Comparison of ENCODE assay signal across 11 cellular contexts in the genomic region with DNA sequence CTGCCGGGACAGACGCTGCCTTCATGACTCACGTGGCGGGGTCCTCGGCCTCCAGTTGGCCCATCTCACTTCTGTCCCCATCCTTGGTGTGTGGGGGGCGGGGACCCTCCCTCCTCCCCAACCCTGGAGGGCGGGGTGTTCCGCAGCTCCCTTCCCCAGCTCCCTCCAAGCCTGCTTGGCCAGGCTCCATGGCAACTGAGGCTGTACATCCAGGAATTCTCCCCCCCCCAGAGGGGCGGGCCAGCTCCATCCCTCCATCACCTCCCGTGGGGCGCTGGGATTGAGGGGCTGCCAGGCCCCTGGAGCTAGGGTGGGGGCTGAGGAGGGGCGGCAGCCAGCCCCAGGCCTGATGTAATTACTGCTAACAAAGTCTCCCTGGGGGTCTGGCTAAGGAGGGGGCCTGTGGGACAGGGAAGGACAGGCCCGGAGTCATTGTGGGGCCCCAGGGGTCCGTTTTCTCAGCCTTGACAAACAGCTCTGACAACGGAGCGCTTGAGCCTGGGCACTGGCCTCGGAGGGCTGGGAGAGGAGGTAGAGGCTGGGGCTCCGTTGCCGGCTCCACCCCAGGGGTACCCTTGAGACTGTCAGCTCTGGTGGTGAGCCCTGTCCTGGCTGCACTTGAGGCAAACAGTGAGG. TPM values are rescaled to one million over a fixed set of nuclear protein-coding genes. Genes with fewer than 3 reads are reported as not detected.
A peak's percentile ranks its signal among the peaks of the same experiment; 100 is the strongest.
DNase-seq lines count a peak whose midpoint lies in the region; ATAC-seq, FAIRE-seq and TF ChIP-seq lines count a peak whose summit lies in the region.
"Had no signal": no experiment of that assay in that cellular context is flagged by ENCODE, and none has a peak within 500 bp of the region (broad histone marks: within the 10 kb centered on the region; RNA-seq: fewer than 3 reads in every experiment).

No MANE protein-coding gene starts in this region.

- TF ChIP-seq POLR2A in HepG2 (IDR thresholded peaks at IDR 0.05; ENCODE audit: insufficient read depth in 1 of 2, low read depth in 2 of 2, low read length in 2 of 2) (no peak), GM12891 (IDR thresholded peaks at IDR 0.05; ENCODE audit: low read depth, low read length) (no peak)

- BruUV-seq in HepG2 (replicated peaks; lab: Mats Ljungman, UMichigan): no TSS peak

- no peak for TF ChIP-seq EP300 in HepG2 (IDR thresholded peaks at IDR 0.05; ENCODE audit: low read depth in 2 of 2, low read length in 2 of 2)
- TF ChIP-seq EP300 in HepG2 (CRISPR knock-in tag; IDR thresholded peaks at IDR 0.05; ENCODE audit: borderline replicate concordance): no peak

- DNase-seq in SK-N-MC (ENCODE audit: low read depth, low spot score) (no peak), HepG2 (ENCODE audit: low spot score) (no peak), GM12891 (ENCODE audit: insufficient read length, low spot score) (no peak), Ammon's horn (ENCODE audit: low spot score) (no peak)
- DNase-seq in activated CD4-positive, alpha-beta T cell treated with anti-CD3 and anti-CD28 coated beads, Interleukin-2, amount 50 U/mL, for 1 hour: no peak
- DNase-seq: activated gamma-delta T cell treated with Interleukin-2 at 50 U/mL for 16 hours, NCI-H748 treated with DMSO at 0.1 percent for 48 hours had no signal

- H3K79me2 ChIP-seq in HepG2 (ENCODE audit: insufficient read depth, low read length): no peaks in the 10 kb centered on the region

- no peak overlapping the region for H2AFZ ChIP-seq in HepG2 (ENCODE audit: low read length)

- 75% methylated on average over 4 of the region's 19 CpGs for WGBS in HepG2 (ENCODE audit: low lambda C conversion rate)

- H3K4me3 ChIP-seq in BLaER1 (no peak overlapping the region), SK-N-MC (no peak overlapping the region), HepG2 (replicated peaks in 1 of 3; ENCODE audit: insufficient read depth in 1 of 3, low read depth in 2 of 3, low read length in 3 of 3) (no peak overlapping the region)

- CTCF ChIA-PET in HepG2 (lab: Yijun Ruan, JAX; ENCODE audit: low intra/inter-chr PET ratio, low total read pairs): no interaction called here

- ATAC-seq in HepG2: peak; percentile 6; the same call in 2 of the 3 replicates

- H3K27me3 ChIP-seq in BLaER1: no peaks in the 10 kb centered on the region
- no peaks in the 10 kb centered on the region for H3K27me3 ChIP-seq in HepG2 (ENCODE audit: control insufficient read depth in 1 of 2, insufficient read depth in 2 of 2, low read length in 2 of 2)

- TF ChIP-seq CTCF in HepG2 (CRISPR knock-in tag; IDR thresholded peaks at IDR 0.05): no peak

- H3K4me2 ChIP-seq in BLaER1: peak overlapping the region; percentile 86; the same call in 1 of the 2 replicates
- no peak overlapping the region for H3K4me2 ChIP-seq in HepG2 (ENCODE audit: low read depth, low read length)

- intact Hi-C loops in HepG2 (cut with micrococcal nuclease; ENCODE audit: unreplicated experiment): no loop called here

- TF ChIP-seq RAD21 in HepG2 (CRISPR knock-in tag; IDR thresholded peaks at IDR 0.05): no peak

- peaks cover 98% of the 10 kb centered on the region for H3K4me1 ChIP-seq in BLaER1
- H3K4me1 ChIP-seq in HepG2 (ENCODE audit: insufficient read depth, low read length): peaks cover 13% of the 10 kb centered on the region

- H3K36me3 ChIP-seq in BLaER1 (peaks cover 76% of the 10 kb centered on the region), SK-N-MC (ENCODE audit: insufficient read depth, low read length) (peaks cover 23% of the 10 kb centered on the region), HepG2 (replicated peaks in 1 of 2; ENCODE audit: control insufficient read depth in 1 of 2, insufficient read depth in 2 of 2, low read length in 2 of 2) (peaks cover 6 to 11% of the 10 kb centered on the region in 2 experiments; a peak in 4 of 5 replicates)

- H3K9ac ChIP-seq in BLaER1: no peak overlapping the region
- no peak overlapping the region for H3K9ac ChIP-seq in SK-N-MC (ENCODE audit: insufficient read length)
- no peak overlapping the region for H3K9ac ChIP-seq in HepG2 (ENCODE audit: insufficient read depth, low read depth, low read length)

- POLR2A ChIA-PET in HepG2 (lab: Yijun Ruan, JAX): interaction anchor here (2.0 kb wide), 1 partner anchor 8 kb away, joined by 7 read pairs; no protein-coding TSS in a partner anchor

- no peaks in the 10 kb centered on the region for H3K9me3 ChIP-seq in BLaER1
- H3K9me3 ChIP-seq in SK-N-MC (ENCODE audit: low read depth, low read length): no peaks in the 10 kb centered on the region
- no peaks in the 10 kb centered on the region for H3K9me3 ChIP-seq in HepG2 (ENCODE audit: low read length)

- H3K27ac ChIP-seq in BLaER1 (peak overlapping the region; percentile 73), SK-N-MC (0 out of 2 replicates have a peak overlapping the region, but pooled peaks have one; percentile 31), HepG2 (ENCODE audit: extremely low read length, insufficient read depth, low read length) (no peak overlapping the region)
- H3K27ac ChIP-seq: C4-2B had no signal

- H4K20me1 ChIP-seq in BLaER1 (peaks cover 100% of the 10 kb centered on the region), HepG2 (ENCODE audit: insufficient read depth, low read length) (peaks cover 27% of the 10 kb centered on the region)

- in situ Hi-C loops in HepG2 (cut with HindIII; ENCODE audit: extremely low pct_ligation_motif_present, low pct_unique_long_range_greater_than_20kb): no loop called here

- FAIRE-seq in HepG2 (lab: Jason Lieb, UNC) (no peak), GM12891 (lab: Jason Lieb, UNC) (no peak)
- FAIRE-seq: TTC549 had no signal

RNA-seq across cellular contexts. Expression of a gene that starts 8.0 kb away (rescaled TPM):
- total RNA-seq in HepG2 (2016; rRNA removed; fragmentation: Illumina TruSeq; extraction: Trizol): 0.18 and 0.28 TPM in 2 replicates
- 0.91 and 1.1 TPM in 2 replicates for total RNA-seq in HepG2 (2016; cell fraction: cytosol; rRNA removed; fragmentation: Illumina TruSeq; extraction: Trizol; ENCODE audit: low read depth)
- 0.28 and 0.41 TPM in 2 replicates for total RNA-seq in HepG2 (2016; cell fraction: insoluble cytoplasmic fraction; rRNA removed; fragmentation: Illumina TruSeq; extraction: Trizol)
- 0.99 and 1.2 TPM in 2 replicates for total RNA-seq in HepG2 (2016; cell fraction: membrane; rRNA removed; fragmentation: Illumina TruSeq; extraction: Trizol)
- total RNA-seq in HepG2 (2016; cell fraction: nucleus; rRNA removed; fragmentation: Illumina TruSeq; extraction: Trizol): 0.16 TPM in 1 of 2 replicates, not detected in the other
- polyA plus RNA-seq in HepG2 (2011; rRNA removed): 3.9 and 7.2 TPM in 2 replicates
- polyA plus RNA-seq in HepG2 (2011; cell fraction: cytosol; rRNA removed): 4.8 and 7.5 TPM in 2 replicates
- 17.3 and 19.2 TPM in 2 replicates for polyA plus RNA-seq in HepG2 (2011; cell fraction: nucleus; rRNA removed)
- polyA plus RNA-seq in HepG2 (2012): 3.2 TPM in 2 replicates
- polyA plus RNA-seq in HepG2 (2016; cell fraction: cytosol; fragmentation: Illumina TruSeq; extraction: Trizol; ENCODE audit: low read depth): 1.3 TPM in 2 replicates
- 0.28 and 0.45 TPM in 2 replicates for polyA plus RNA-seq in HepG2 (2016; cell fraction: insoluble cytoplasmic fraction; fragmentation: Illumina TruSeq; extraction: Trizol; ENCODE audit: low read depth)
- 1.1 TPM in 2 replicates for polyA plus RNA-seq in HepG2 (2016; cell fraction: membrane; fragmentation: Illumina TruSeq; extraction: Trizol; ENCODE audit: low read depth)
- 0.56 and 0.57 TPM in 2 replicates for polyA plus RNA-seq in HepG2 (2016; cell fraction: nucleus; fragmentation: Illumina TruSeq; extraction: Trizol; ENCODE audit: insufficient read depth, low read depth)
- 0.07 and 7.1 TPM in 2 replicates for polyA minus RNA-seq in HepG2 (2011; rRNA and poly(A)+ RNA removed; ENCODE audit: low replicate concordance)
- polyA minus RNA-seq in HepG2 (2011; cell fraction: cytosol; rRNA and poly(A)+ RNA removed): 2.7 and 3.6 TPM in 2 replicates
- polyA minus RNA-seq in HepG2 (2011; cell fraction: nucleus; rRNA and poly(A)+ RNA removed): 1.2 TPM in 2 replicates
- polyA plus RNA-seq in GM12891 (2012; ENCODE audit: low read depth, missing spikeins): 0.45 TPM

RNA-seq across cellular contexts. Expression of a gene that starts 22.4 kb away (rescaled TPM):
- total RNA-seq in HepG2 (2016; rRNA removed; fragmentation: Illumina TruSeq; extraction: Trizol): 0.14 and 0.53 TPM in 2 replicates
- total RNA-seq in HepG2 (2016; cell fraction: cytosol; rRNA removed; fragmentation: Illumina TruSeq; extraction: Trizol; ENCODE audit: low read depth): not detected in 2 replicates
- total RNA-seq in HepG2 (2016; cell fraction: insoluble cytoplasmic fraction; rRNA removed; fragmentation: Illumina TruSeq; extraction: Trizol): 0.13 and 0.19 TPM in 2 replicates
- 0.34 TPM in 2 replicates for total RNA-seq in HepG2 (2016; cell fraction: membrane; rRNA removed; fragmentation: Illumina TruSeq; extraction: Trizol)
- 0.22 TPM in 1 of 2 replicates, not detected in the other for total RNA-seq in HepG2 (2016; cell fraction: nucleus; rRNA removed; fragmentation: Illumina TruSeq; extraction: Trizol)
- polyA plus RNA-seq in HepG2 (2011; rRNA removed): 0.61 and 0.84 TPM in 2 replicates
- polyA plus RNA-seq in HepG2 (2011; cell fraction: cytosol; rRNA removed): 0.82 and 1.0 TPM in 2 replicates
- polyA plus RNA-seq in HepG2 (2011; cell fraction: nucleus; rRNA removed): 0.85 and 1.8 TPM in 2 replicates
- polyA plus RNA-seq in HepG2 (2012): 1.5 and 1.8 TPM in 2 replicates
- polyA plus RNA-seq in HepG2 (2016; cell fraction: cytosol; fragmentation: Illumina TruSeq; extraction: Trizol; ENCODE audit: low read depth): 0.18 and 0.24 TPM in 2 replicates
- polyA plus RNA-seq in HepG2 (2016; cell fraction: insoluble cytoplasmic fraction; fragmentation: Illumina TruSeq; extraction: Trizol; ENCODE audit: low read depth): 0.27 and 0.43 TPM in 2 replicates
- 0.15 and 0.43 TPM in 2 replicates for polyA plus RNA-seq in HepG2 (2016; cell fraction: membrane; fragmentation: Illumina TruSeq; extraction: Trizol; ENCODE audit: low read depth)
- 0.41 and 0.74 TPM in 2 replicates for polyA plus RNA-seq in HepG2 (2016; cell fraction: nucleus; fragmentation: Illumina TruSeq; extraction: Trizol; ENCODE audit: insufficient read depth, low read depth)
- polyA minus RNA-seq in HepG2 (2011; rRNA and poly(A)+ RNA removed; ENCODE audit: low replicate concordance): 0.30 and 1.0 TPM in 2 replicates
- polyA minus RNA-seq in HepG2 (2011; cell fraction: cytosol; rRNA and poly(A)+ RNA removed): not detected in 2 replicates
- polyA minus RNA-seq in HepG2 (2011; cell fraction: nucleus; rRNA and poly(A)+ RNA removed): not detected in 2 replicates
- 0.77 TPM for polyA plus RNA-seq in GM12891 (2012; ENCODE audit: low read depth, missing spikeins)

RNA-seq across cellular contexts. Expression of a gene that starts 28.0 kb away (rescaled TPM):
- total RNA-seq in HepG2 (2016; rRNA removed; fragmentation: Illumina TruSeq; extraction: Trizol): not detected in 2 replicates
- not detected in 2 replicates for total RNA-seq in HepG2 (2016; cell fraction: cytosol; rRNA removed; fragmentation: Illumina TruSeq; extraction: Trizol; ENCODE audit: low read depth)
- total RNA-seq in HepG2 (2016; cell fraction: insoluble cytoplasmic fraction; rRNA removed; fragmentation: Illumina TruSeq; extraction: Trizol): not detected in 2 replicates
- not detected in 2 replicates for total RNA-seq in HepG2 (2016; cell fraction: membrane; rRNA removed; fragmentation: Illumina TruSeq; extraction: Trizol)
- total RNA-seq in HepG2 (2016; cell fraction: nucleus; rRNA removed; fragmentation: Illumina TruSeq; extraction: Trizol): not detected in 2 replicates
- polyA plus RNA-seq in HepG2 (2011; rRNA removed): not detected in 2 replicates
- polyA plus RNA-seq in HepG2 (2011; cell fraction: cytosol; rRNA removed): not detected in 2 replicates
- not detected in 2 replicates for polyA plus RNA-seq in HepG2 (2011; cell fraction: nucleus; rRNA removed)
- not detected in 2 replicates for polyA plus RNA-seq in HepG2 (2012)
- polyA plus RNA-seq in HepG2 (2016; cell fraction: cytosol; fragmentation: Illumina TruSeq; extraction: Trizol; ENCODE audit: low read depth): not detected in 2 replicates
- polyA plus RNA-seq in HepG2 (2016; cell fraction: insoluble cytoplasmic fraction; fragmentation: Illumina TruSeq; extraction: Trizol; ENCODE audit: low read depth): not detected in 2 replicates
- polyA plus RNA-seq in HepG2 (2016; cell fraction: membrane; fragmentation: Illumina TruSeq; extraction: Trizol; ENCODE audit: low read depth): not detected in 2 replicates
- polyA plus RNA-seq in HepG2 (2016; cell fraction: nucleus; fragmentation: Illumina TruSeq; extraction: Trizol; ENCODE audit: insufficient read depth, low read depth): not detected in 2 replicates
- polyA minus RNA-seq in HepG2 (2011; rRNA and poly(A)+ RNA removed; ENCODE audit: low replicate concordance): not detected in 2 replicates
- not detected in 2 replicates for polyA minus RNA-seq in HepG2 (2011; cell fraction: cytosol; rRNA and poly(A)+ RNA removed)
- polyA minus RNA-seq in HepG2 (2011; cell fraction: nucleus; rRNA and poly(A)+ RNA removed): not detected in 2 replicates
- 0.15 TPM for polyA plus RNA-seq in GM12891 (2012; ENCODE audit: low read depth, missing spikeins)

RNA-seq across cellular contexts. Expression of a gene that starts 33.1 kb away (rescaled TPM):
- total RNA-seq in HepG2 (2016; rRNA removed; fragmentation: Illumina TruSeq; extraction: Trizol): 2.5 and 3.9 TPM in 2 replicates
- total RNA-seq in HepG2 (2016; cell fraction: cytosol; rRNA removed; fragmentation: Illumina TruSeq; extraction: Trizol; ENCODE audit: low read depth): 5.2 and 5.9 TPM in 2 replicates
- 2.1 and 3.5 TPM in 2 replicates for total RNA-seq in HepG2 (2016; cell fraction: insoluble cytoplasmic fraction; rRNA removed; fragmentation: Illumina TruSeq; extraction: Trizol)
- total RNA-seq in HepG2 (2016; cell fraction: membrane; rRNA removed; fragmentation: Illumina TruSeq; extraction: Trizol): 6.3 and 6.7 TPM in 2 replicates
- 3.1 and 3.9 TPM in 2 replicates for total RNA-seq in HepG2 (2016; cell fraction: nucleus; rRNA removed; fragmentation: Illumina TruSeq; extraction: Trizol)
- 25.8 and 33.0 TPM in 2 replicates for polyA plus RNA-seq in HepG2 (2011; rRNA removed)
- polyA plus RNA-seq in HepG2 (2011; cell fraction: cytosol; rRNA removed): 34.1 and 37.6 TPM in 2 replicates
- polyA plus RNA-seq in HepG2 (2011; cell fraction: nucleus; rRNA removed): 32.1 and 35.6 TPM in 2 replicates
- 9.3 and 10.6 TPM in 2 replicates for polyA plus RNA-seq in HepG2 (2012)
- 8.4 and 9.1 TPM in 2 replicates for polyA plus RNA-seq in HepG2 (2016; cell fraction: cytosol; fragmentation: Illumina TruSeq; extraction: Trizol; ENCODE audit: low read depth)
- polyA plus RNA-seq in HepG2 (2016; cell fraction: insoluble cytoplasmic fraction; fragmentation: Illumina TruSeq; extraction: Trizol; ENCODE audit: low read depth): 3.6 and 3.8 TPM in 2 replicates
- polyA plus RNA-seq in HepG2 (2016; cell fraction: membrane; fragmentation: Illumina TruSeq; extraction: Trizol; ENCODE audit: low read depth): 9.7 and 9.8 TPM in 2 replicates
- polyA plus RNA-seq in HepG2 (2016; cell fraction: nucleus; fragmentation: Illumina TruSeq; extraction: Trizol; ENCODE audit: insufficient read depth, low read depth): 8.2 and 8.4 TPM in 2 replicates
- polyA minus RNA-seq in HepG2 (2011; rRNA and poly(A)+ RNA removed; ENCODE audit: low replicate concordance): 34.1 and 96.5 TPM in 2 replicates
- 12.3 and 17.9 TPM in 2 replicates for polyA minus RNA-seq in HepG2 (2011; cell fraction: cytosol; rRNA and poly(A)+ RNA removed)
- 6.1 and 6.2 TPM in 2 replicates for polyA minus RNA-seq in HepG2 (2011; cell fraction: nucleus; rRNA and poly(A)+ RNA removed)
- polyA plus RNA-seq in GM12891 (2012; ENCODE audit: low read depth, missing spikeins): 5.1 TPM

RNA-seq across cellular contexts. Expression of a gene that starts 37.7 kb away (rescaled TPM):
- not detected in 2 replicates for total RNA-seq in HepG2 (2016; rRNA removed; fragmentation: Illumina TruSeq; extraction: Trizol)
- total RNA-seq in HepG2 (2016; cell fraction: cytosol; rRNA removed; fragmentation: Illumina TruSeq; extraction: Trizol; ENCODE audit: low read depth): not detected in 2 replicates
- not detected in 2 replicates for total RNA-seq in HepG2 (2016; cell fraction: insoluble cytoplasmic fraction; rRNA removed; fragmentation: Illumina TruSeq; extraction: Trizol)
- total RNA-seq in HepG2 (2016; cell fraction: membrane; rRNA removed; fragmentation: Illumina TruSeq; extraction: Trizol): not detected in 2 replicates
- not detected in 2 replicates for total RNA-seq in HepG2 (2016; cell fraction: nucleus; rRNA removed; fragmentation: Illumina TruSeq; extraction: Trizol)
- polyA plus RNA-seq in HepG2 (2011; rRNA removed): 0.15 TPM in 1 of 2 replicates, not detected in the other
- 0.01 TPM in 1 of 2 replicates, not detected in the other for polyA plus RNA-seq in HepG2 (2011; cell fraction: cytosol; rRNA removed)
- polyA plus RNA-seq in HepG2 (2011; cell fraction: nucleus; rRNA removed): 0.64 and 1.8 TPM in 2 replicates
- not detected in 2 replicates for polyA plus RNA-seq in HepG2 (2012)
- polyA plus RNA-seq in HepG2 (2016; cell fraction: cytosol; fragmentation: Illumina TruSeq; extraction: Trizol; ENCODE audit: low read depth): not detected in 2 replicates
- polyA plus RNA-seq in HepG2 (2016; cell fraction: insoluble cytoplasmic fraction; fragmentation: Illumina TruSeq; extraction: Trizol; ENCODE audit: low read depth): not detected in 2 replicates
- not detected in 2 replicates for polyA plus RNA-seq in HepG2 (2016; cell fraction: membrane; fragmentation: Illumina TruSeq; extraction: Trizol; ENCODE audit: low read depth)
- not detected in 2 replicates for polyA plus RNA-seq in HepG2 (2016; cell fraction: nucleus; fragmentation: Illumina TruSeq; extraction: Trizol; ENCODE audit: insufficient read depth, low read depth)
- not detected in 2 replicates for polyA minus RNA-seq in HepG2 (2011; rRNA and poly(A)+ RNA removed; ENCODE audit: low replicate concordance)
- not detected in 2 replicates for polyA minus RNA-seq in HepG2 (2011; cell fraction: cytosol; rRNA and poly(A)+ RNA removed)
- not detected in 2 replicates for polyA minus RNA-seq in HepG2 (2011; cell fraction: nucleus; rRNA and poly(A)+ RNA removed)
- not detected for polyA plus RNA-seq in GM12891 (2012; ENCODE audit: low read depth, missing spikeins)
- total RNA-seq: lower leg skin had no signal
